9 cellular contexts compared by ENCODE assay signal in the genomic region with DNA sequence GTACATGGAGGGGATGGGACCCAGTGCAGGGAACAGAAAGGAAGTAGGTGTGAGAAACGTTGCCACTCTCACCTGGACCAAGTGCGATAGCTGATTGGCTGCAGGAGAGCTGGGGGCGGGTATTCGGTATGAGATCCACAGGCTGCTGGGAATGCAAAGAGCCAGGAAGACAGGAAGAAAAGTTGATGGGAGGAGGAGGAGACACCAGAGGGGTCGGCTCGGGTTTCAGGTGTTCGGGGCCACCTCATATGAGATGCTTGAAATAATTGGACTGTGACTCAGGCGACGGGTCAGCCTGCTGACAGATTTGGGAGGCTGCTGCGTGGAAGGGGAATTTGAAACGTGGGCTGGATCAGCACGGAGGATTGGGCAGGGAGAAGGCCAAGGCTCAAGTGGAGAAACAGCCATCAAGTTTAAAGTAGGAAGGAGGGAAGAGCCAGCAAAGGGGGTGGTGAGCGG.
DNase-seq lines count a peak whose midpoint lies in the region; ATAC-seq and TF ChIP-seq lines count a peak whose summit lies in the region.
"Had no signal": no experiment of that assay in that cellular context is flagged by ENCODE, and none has a peak within 500 bp of the region (broad histone marks: within the 10 kb centered on the region; RNA-seq: fewer than 3 reads in every experiment).

No MANE protein-coding gene starts in this region.

- ATAC-seq in psoas muscle: peak; percentile 79 to 88 (median 84)

- H3K4me1 ChIP-seq in psoas muscle: peaks cover 16% of the 10 kb centered on the region

- no peaks in the 10 kb centered on the region for H3K9me3 ChIP-seq in psoas muscle

- DNase-seq in NCI-H82 (lab: John Stamatoyannopoulos, UW): peak; percentile 61
- DNase-seq in NCI-H82 treated with DMSO at 0.1 percent for 48 hours (lab: John Stamatoyannopoulos, UW; ENCODE audit: unreplicated experiment): no peak
- peak; percentile 53 for DNase-seq in NCI-H510A (lab: John Stamatoyannopoulos, UW)
- peak; percentile 11 for DNase-seq in fibroblast of gingiva (ENCODE audit: low read depth)
- DNase-seq in psoas muscle: peak in 1 of 2 donors; percentile 33
- DNase-seq in GOT3 (lab: John Stamatoyannopoulos, UW): no peak
- DNase-seq in stimulated activated CD4-positive, alpha-beta T cell treated with anti-CD3 and anti-CD28 coated beads, Interleukin-12 subunit alpha, Interleukin-12 subunit beta, amount 100 ng/mL, for 4 hours: no peak
- DNase-seq in activated CD4-positive, CD25-positive, alpha-beta regulatory T cell treated with anti-CD3 and anti-CD28 coated beads, Interleukin-2, amount 50 U/mL, for 72 hours: no peak
- DNase-seq: stimulated activated CD4-positive, alpha-beta T cell treated with anti-CD3 and anti-CD28 coated beads, Interleukin-4, amount 100 ng/mL, for 4 hours had no signal

- intact Hi-C loops in psoas muscle (cut with DNase I): no loop called here

- H3K4me3 ChIP-seq in psoas muscle: no peak overlapping the region

- H3K27ac ChIP-seq in psoas muscle: peak overlapping the region; percentile 78

- peaks cover 0 to 31% of the 10 kb centered on the region in 2 donors for H3K36me3 ChIP-seq in psoas muscle (ENCODE audit: insufficient read depth in 1 of 2, low read depth in 1 of 2)

- no peaks in the 10 kb centered on the region for H3K27me3 ChIP-seq in psoas muscle (ENCODE audit: insufficient read depth in 3 of 3, low read length in 2 of 3)

- 26 to 42% (median 31%) methylated on average over 13 of the region's 13 CpGs for WGBS in psoas muscle, 3 donors

- no peak for TF ChIP-seq CTCF in psoas muscle (IDR thresholded peaks at IDR 0.05)

Comparison
In these comparisons a context has a peak if more than half of its experiments do, and no peak if none do; other contexts are left out.
1. DNase-seq: peak in NCI-H82 (single experiment), NCI-H510A (single experiment) and fibroblast of gingiva (single experiment); none in NCI-H82 treated with DMSO at 0.1 percent for 48 hours (single experiment), GOT3 (single experiment), stimulated activated CD4-positive, alpha-beta T cell treated with anti-CD3 and anti-CD28 coated beads, Interleukin-12 subunit alpha, Interleukin-12 subunit beta, amount 100 ng/mL, for 4 hours (single experiment) and activated CD4-positive, CD25-positive, alpha-beta regulatory T cell treated with anti-CD3 and anti-CD28 coated beads, Interleukin-2, amount 50 U/mL, for 72 hours (single experiment).